ENCODE assay signal across 16 cellular contexts in genomic region chr3:6605245-6605644, GRCh38.
"Had no signal": no experiment of that assay in that cellular context is flagged by ENCODE, and none has a peak within 500 bp of the region (broad histone marks: within the 10 kb centered on the region; RNA-seq: fewer than 3 reads in every experiment).

No MANE protein-coding gene starts in this region.

- H3K36me3 ChIP-seq: left ventricle myocardium inferior, thoracic aorta had no signal

- H3K4me3 ChIP-seq: left ventricle myocardium inferior, thoracic aorta had no signal

- H3K27ac ChIP-seq: foreskin keratinocyte, left ventricle myocardium inferior, thoracic aorta had no signal

- DNase-seq: activated CD4-positive, alpha-beta T cell treated with anti-CD3 and anti-CD28 coated beads, Interleukin-2, amount 10 ng/mL, durations not matched to agents 7 days and 5 days; activated CD8-positive, alpha-beta memory T cell treated with anti-CD3 and anti-CD28 coated beads, Interleukin-2, amount 50 U/mL, for 48 hours; activated gamma-delta T cell treated with Interleukin-2 at 50 U/mL for 16 hours; activated naive CD8-positive, alpha-beta T cell treated with anti-CD3 and anti-CD28 coated beads for 36 hours; activated T-cell treated with anti-CD3 and anti-CD28 coated beads, Interleukin-2, amount 50 U/mL, for 72 hours; cortex of kidney; effector CD8-positive, alpha-beta T cell; foreskin keratinocyte; left ventricle myocardium inferior; posterior cingulate gyrus; retina had no signal

- H3K4me1 ChIP-seq: foreskin keratinocyte, left ventricle myocardium inferior had no signal

- H3K27me3 ChIP-seq: foreskin keratinocyte had no signal

- H3K9me3 ChIP-seq: left ventricle myocardium inferior, thoracic aorta had no signal

- ATAC-seq: activated T-cell treated with anti-CD3 and anti-CD28 coated beads, Interleukin-2, amount 50 U/mL, for 72 hours; foreskin keratinocyte; natural killer cell treated with Interleukin-12 subunit alpha and Interleukin-12 subunit beta and Interleukin-15 and Interleukin-18, amount 100 ng/mL, for 72 hours; stimulated activated effector memory CD8-positive, alpha-beta T cell treated with anti-CD3 and anti-CD28 coated beads, Interleukin-12 subunit alpha, Interleukin-12 subunit beta, amount 100 ng/mL, for 72 hours; WTC11 had no signal

- FAIRE-seq: TTC549 had no signal
